Comparison of ENCODE assay signal across 22 cellular contexts in the genomic region with DNA sequence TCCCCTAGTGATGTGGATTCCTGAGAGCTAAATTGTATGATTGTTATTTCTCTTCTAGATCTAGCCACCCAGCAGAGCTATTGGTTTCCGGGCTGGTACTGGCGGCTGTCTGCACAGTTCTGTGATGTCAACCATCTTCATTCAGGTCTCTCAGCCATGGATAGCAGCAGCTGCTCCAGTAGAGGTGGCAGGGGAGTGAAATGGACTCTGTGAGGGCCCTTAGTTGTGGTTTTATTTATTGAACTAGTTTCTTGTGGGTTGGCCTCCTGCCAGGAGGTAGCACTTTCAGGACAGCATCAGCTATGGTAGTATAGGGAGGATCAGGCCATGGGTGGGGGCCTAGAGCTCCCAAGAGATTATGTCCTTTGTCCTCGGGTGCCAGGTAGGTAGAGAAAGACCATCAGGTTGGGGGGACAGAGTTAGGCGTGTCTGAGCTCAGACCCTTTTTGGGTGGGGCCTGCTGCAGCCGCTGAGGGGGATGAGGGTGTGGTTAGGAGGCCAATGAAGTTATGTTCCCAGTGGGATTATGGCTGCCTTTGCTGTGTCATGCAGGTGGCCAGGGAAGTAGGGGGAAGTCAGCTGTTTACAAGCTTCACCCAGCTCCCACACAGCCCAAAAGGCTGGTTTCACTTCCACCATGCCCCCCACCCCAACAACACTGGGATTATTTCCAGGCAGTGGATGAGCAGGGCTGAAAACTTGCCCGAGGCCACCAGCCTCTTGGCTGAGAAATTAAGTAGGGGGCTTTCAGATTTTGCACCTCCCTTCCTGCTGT. TPM values are rescaled to one million over a fixed set of nuclear protein-coding genes. Genes with fewer than 3 reads are reported as not detected.
DNase-seq lines count a peak whose midpoint lies in the region; ATAC-seq and TF ChIP-seq lines count a peak whose summit lies in the region.
"Had no signal": no experiment of that assay in that cellular context is flagged by ENCODE, and none has a peak within 500 bp of the region (broad histone marks: within the 10 kb centered on the region; RNA-seq: fewer than 3 reads in every experiment).

No MANE protein-coding gene starts in this region.

- H3K9me3 ChIP-seq in BLaER1 (no peaks in the 10 kb centered on the region), RWPE2 (ENCODE audit: severe bottlenecking) (no peaks in the 10 kb centered on the region)
- H3K9me3 ChIP-seq: esophagus squamous epithelium had no signal

- H3K36me3 ChIP-seq in BLaER1 (no peaks in the 10 kb centered on the region), RWPE2 (ENCODE audit: low read depth) (no peaks in the 10 kb centered on the region)
- H3K36me3 ChIP-seq: esophagus squamous epithelium, upper lobe of left lung had no signal

- peaks cover 9% of the 10 kb centered on the region; the same call in 1 of the 2 replicates for H4K20me1 ChIP-seq in BLaER1

- ATAC-seq in RWPE2 (ENCODE audit: low read depth) = 0 out of 3 replicates have a peak, but pooled peaks have one; percentile 25
- ATAC-seq: activated T-helper 17 cell treated with anti-CD3 and anti-CD28 coated beads, Interleukin-2, amount 50 U/mL, for 72 hours; left ventricle myocardium superior; stimulated activated naive CD8-positive, alpha-beta T cell treated with anti-CD3 and anti-CD28 coated beads, Interleukin-15, Interleukin-2, amounts not matched to agents 100 U/mL and 50 U/mL, for 24 hours had no signal

- peak overlapping the region; percentile 78 for H3K4me2 ChIP-seq in BLaER1

- no peak overlapping the region; the same call in 1 of the 2 replicates for H3K9ac ChIP-seq in BLaER1
- H3K9ac ChIP-seq: GM23248 had no signal

- H3K4me3 ChIP-seq in BLaER1 (peak overlapping the region; percentile 18; the same call in 1 of the 2 replicates), RWPE2 (ENCODE audit: severe bottlenecking) (no peak overlapping the region)
- H3K4me3 ChIP-seq: esophagus squamous epithelium, GM23248, upper lobe of left lung had no signal

- peak; percentile 60 for DNase-seq in H4 (ENCODE audit: low spot score)
- DNase-seq in NCI-H187 (lab: John Stamatoyannopoulos, UW) = peak; percentile 85 to 92
- no peak for DNase-seq in RWPE2 (ENCODE audit: low spot score)
- no peak for DNase-seq in DMS 273 (lab: John Stamatoyannopoulos, UW; ENCODE audit: unreplicated experiment)
- DNase-seq in CD1c-positive myeloid dendritic cell (ENCODE audit: extremely low spot score) = no peak
- no peak for DNase-seq in T-helper 9 cell
- no peak for DNase-seq in activated CD4-positive, CD25-positive, alpha-beta regulatory T cell (lab: John Stamatoyannopoulos, UW)
- DNase-seq: CD4-positive, alpha-beta memory T cell; central memory CD4-positive, alpha-beta T cell; esophagus squamous epithelium; glutamatergic neuron; GM23248; KG1; left ventricle myocardium superior; NCI-H1694; stimulated activated naive CD8-positive, alpha-beta T cell treated with anti-CD3 and anti-CD28 coated beads, Interleukin-15, Interleukin-2, amounts not matched to agents 100 U/mL and 50 U/mL, for 24 hours; T-helper 1 cell; upper lobe of left lung had no signal

- H3K27ac ChIP-seq in BLaER1 (peak overlapping the region; percentile 54; the same call in 1 of the 2 replicates), RWPE2 (ENCODE audit: poor library complexity, severe bottlenecking) (no peak overlapping the region)
- H3K27ac ChIP-seq: esophagus squamous epithelium, GM23248, HL-60, upper lobe of left lung had no signal

- H3K27me3 ChIP-seq in BLaER1 = no peaks in the 10 kb centered on the region
- no peaks in the 10 kb centered on the region for H3K27me3 ChIP-seq in RWPE2 (ENCODE audit: insufficient read depth, poor library complexity, severe bottlenecking)
- H3K27me3 ChIP-seq: esophagus squamous epithelium, upper lobe of left lung had no signal

- TF ChIP-seq CTCF in RWPE2 (IDR thresholded peaks at IDR 0.05; ENCODE audit: poor library complexity, severe bottlenecking) = no peak

- H3K4me1 ChIP-seq in BLaER1 (peaks cover 24% of the 10 kb centered on the region), RWPE2 (ENCODE audit: insufficient read depth, poor library complexity, severe bottlenecking) (no peaks in the 10 kb centered on the region)
- H3K4me1 ChIP-seq: esophagus squamous epithelium, upper lobe of left lung had no signal

RNA-seq across cellular contexts. Expression of a gene that starts 55.1 kb away (rescaled TPM):
- 0.25 and 0.31 TPM in 2 replicates for total RNA-seq in H4 (2014; rRNA removed; shearing (Covaris generic))
- total RNA-seq: activated CD8-positive, alpha-beta memory T cell treated with anti-CD3 and anti-CD28 coated beads for 36 hours; activated T-helper 17 cell treated with anti-CD3 and anti-CD28 coated beads, Interleukin-2, amount 50 U/mL, for 72 hours; CD4-positive, alpha-beta memory T cell had no signal

Comparison
In these comparisons a context has a peak if more than half of its experiments do, and no peak if none do; other contexts are left out.
1. DNase-seq: peak in H4 (single experiment) and NCI-H187 (2 of 2); none in RWPE2 (single experiment), DMS 273 (single experiment), CD1c-positive myeloid dendritic cell (single experiment), T-helper 9 cell (single experiment) and activated CD4-positive, CD25-positive, alpha-beta regulatory T cell (0 of 4).